ENCODE assay signal across 16 cellular contexts in the genomic region with DNA sequence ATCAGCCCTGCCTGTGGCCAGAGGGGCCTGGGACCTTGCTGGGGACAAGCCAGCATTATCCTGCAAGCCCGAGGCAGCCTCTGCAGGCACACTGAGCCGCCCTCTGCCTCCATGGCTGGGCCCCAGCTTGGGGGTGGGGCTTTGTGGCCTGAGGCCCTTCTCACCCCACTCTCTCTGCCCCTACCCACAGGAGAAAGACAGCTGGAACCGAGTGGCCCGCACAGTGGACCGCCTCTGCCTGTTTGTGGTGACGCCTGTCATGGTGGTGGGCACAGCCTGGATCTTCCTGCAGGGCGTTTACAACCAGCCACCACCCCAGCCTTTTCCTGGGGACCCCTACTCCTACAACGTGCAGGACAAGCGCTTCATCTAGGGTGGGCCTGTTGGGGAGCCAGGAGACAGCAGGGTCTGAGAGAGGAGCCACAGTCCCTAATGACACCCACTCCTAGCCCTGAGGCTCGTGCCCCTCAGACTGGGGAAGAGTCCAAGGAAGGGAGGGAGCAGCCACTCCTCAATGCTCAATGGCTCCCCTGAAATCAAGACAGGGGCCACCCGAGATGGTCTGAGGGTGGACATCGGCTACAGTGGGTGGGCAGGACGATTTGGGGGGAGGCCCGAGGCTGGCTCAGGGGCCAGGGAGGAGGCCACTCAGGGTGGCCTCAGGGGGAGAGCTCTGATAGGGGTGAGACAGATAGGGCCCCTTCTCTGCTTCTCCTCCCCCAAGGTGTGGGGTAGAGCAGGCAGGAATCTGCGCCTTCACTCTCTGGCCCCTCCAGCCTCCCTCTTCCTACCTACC. TPM values are rescaled to one million over a fixed set of nuclear protein-coding genes. Genes with fewer than 3 reads are reported as not detected.
DNase-seq lines count a peak whose midpoint lies in the region; ATAC-seq and TF ChIP-seq lines count a peak whose summit lies in the region.
"Had no signal": no experiment of that assay in that cellular context is flagged by ENCODE, and none has a peak within 500 bp of the region (broad histone marks: within the 10 kb centered on the region; RNA-seq: fewer than 3 reads in every experiment).

No MANE protein-coding gene starts in this region.

- H3K4me1 ChIP-seq in Peyer's patch (no peaks in the 10 kb centered on the region), sigmoid colon (no peaks in the 10 kb centered on the region)
- H3K4me1 ChIP-seq: HAP-1 had no signal

- H3K9me3 ChIP-seq in Peyer's patch, result peaks cover 0 to 9% (median 2%) of the 10 kb centered on the region in 4 donors
- H3K9me3 ChIP-seq in sigmoid colon, result peaks cover 0 to 7% (median 0%) of the 10 kb centered on the region in 4 donors
- H3K9me3 ChIP-seq: HAP-1 had no signal

- H3K36me3 ChIP-seq in Peyer's patch (no peaks in the 10 kb centered on the region), sigmoid colon (no peaks in the 10 kb centered on the region)
- H3K36me3 ChIP-seq: HAP-1 had no signal

- no peak for TF ChIP-seq CTCF in Peyer's patch (IDR thresholded peaks at IDR 0.05)
- no peak for TF ChIP-seq CTCF in sigmoid colon (IDR thresholded peaks at IDR 0.05)

- no peak overlapping the region for H3K27ac Mint-ChIP-seq in activated naive CD8-positive, alpha-beta T cell treated with anti-CD3 and anti-CD28 coated beads, Interleukin-2, amount 10 ng/mL, durations not matched to agents 7 days and 5 days
- no peak overlapping the region for H3K27ac Mint-ChIP-seq in activated naive CD8-positive, alpha-beta T cell treated with anti-CD3 and anti-CD28 coated beads for 36 hours

- peaks cover 2% of the 10 kb centered on the region for H3K9me3 Mint-ChIP-seq in activated naive CD8-positive, alpha-beta T cell treated with anti-CD3 and anti-CD28 coated beads, Interleukin-2, amount 10 ng/mL, durations not matched to agents 7 days and 5 days
- no peaks in the 10 kb centered on the region for H3K9me3 Mint-ChIP-seq in activated naive CD8-positive, alpha-beta T cell treated with anti-CD3 and anti-CD28 coated beads for 36 hours

- POLR2A ChIA-PET in activated naive CD8-positive, alpha-beta T cell treated with anti-CD3 and anti-CD28 coated beads, Interleukin-2, amount 10 ng/mL, durations not matched to agents 7 days and 5 days (lab: Charles Lee), result no interaction called here

- H3K4me3 Mint-ChIP-seq in activated naive CD8-positive, alpha-beta T cell treated with anti-CD3 and anti-CD28 coated beads, Interleukin-2, amount 10 ng/mL, durations not matched to agents 7 days and 5 days, result no peak overlapping the region
- H3K4me3 Mint-ChIP-seq in activated naive CD8-positive, alpha-beta T cell treated with anti-CD3 and anti-CD28 coated beads for 36 hours, result no peak overlapping the region

- H3K4me1 Mint-ChIP-seq in activated naive CD8-positive, alpha-beta T cell treated with anti-CD3 and anti-CD28 coated beads, Interleukin-2, amount 10 ng/mL, durations not matched to agents 7 days and 5 days, result peaks cover 9% of the 10 kb centered on the region
- peaks cover 8% of the 10 kb centered on the region for H3K4me1 Mint-ChIP-seq in activated naive CD8-positive, alpha-beta T cell treated with anti-CD3 and anti-CD28 coated beads for 36 hours

- no peak for ATAC-seq in activated naive CD8-positive, alpha-beta T cell treated with anti-CD3 and anti-CD28 coated beads, Interleukin-2, amount 10 ng/mL, durations not matched to agents 7 days and 5 days (ENCODE audit: low read depth)
- ATAC-seq in HG02623 (IDR thresholded peaks at IDR 0.05; ENCODE audit: unreplicated experiment), result no peak

- peak; percentile 10 for DNase-seq in activated naive CD8-positive, alpha-beta T cell treated with anti-CD3 and anti-CD28 coated beads, Interleukin-2, amount 10 ng/mL, durations not matched to agents 7 days and 5 days
- DNase-seq in activated naive CD8-positive, alpha-beta T cell treated with anti-CD3 and anti-CD28 coated beads for 36 hours, result no peak
- DNase-seq in Peyer's patch, result peak in 2 of 3 donors; percentile 37 to 43
- DNase-seq in mesenteric fat pad (ENCODE audit: low spot score), result peak; percentile 80
- peak; percentile 56 for DNase-seq in sigmoid colon
- DNase-seq in activated CD4-positive, alpha-beta T cell treated with anti-CD3 and anti-CD28 coated beads for 1 hour, result no peak
- DNase-seq in T1000 (lab: John Stamatoyannopoulos, UW), result no peak
- DNase-seq: C1 segment of cervical spinal cord; DMS153; NCI-H1048; NCI-H69; NK-92 treated with Interleukin-12 subunit alpha and Interleukin-12 subunit beta, amount 100 ng/mL, for 24 hours had no signal

- H3K36me3 Mint-ChIP-seq in activated naive CD8-positive, alpha-beta T cell treated with anti-CD3 and anti-CD28 coated beads, Interleukin-2, amount 10 ng/mL, durations not matched to agents 7 days and 5 days, result peaks cover 3% of the 10 kb centered on the region
- no peaks in the 10 kb centered on the region for H3K36me3 Mint-ChIP-seq in activated naive CD8-positive, alpha-beta T cell treated with anti-CD3 and anti-CD28 coated beads for 36 hours

- H3K4me3 ChIP-seq in Peyer's patch, result no peak overlapping the region
- H3K4me3 ChIP-seq in sigmoid colon, result no peak overlapping the region
- H3K4me3 ChIP-seq: HAP-1 had no signal

- 84 to 85% methylated on average over 15 of the region's 15 CpGs for WGBS in sigmoid colon, 2 donors

- H3K27ac ChIP-seq in Peyer's patch (no peak overlapping the region), sigmoid colon (no peak overlapping the region)

- TF ChIP-seq EP300 in sigmoid colon (IDR thresholded peaks at IDR 0.05), result no peak

- no peak for TF ChIP-seq POLR2A in Peyer's patch (IDR thresholded peaks at IDR 0.05)
- TF ChIP-seq POLR2A in sigmoid colon (IDR thresholded peaks at IDR 0.05), result no peak

- H3K27me3 Mint-ChIP-seq in activated naive CD8-positive, alpha-beta T cell treated with anti-CD3 and anti-CD28 coated beads, Interleukin-2, amount 10 ng/mL, durations not matched to agents 7 days and 5 days, result peaks cover 7% of the 10 kb centered on the region
- H3K27me3 Mint-ChIP-seq in activated naive CD8-positive, alpha-beta T cell treated with anti-CD3 and anti-CD28 coated beads for 36 hours, result peaks cover 12% of the 10 kb centered on the region

- H3K27me3 ChIP-seq in Peyer's patch (no peaks in the 10 kb centered on the region), sigmoid colon (peaks cover 3 to 47% (median 31%) of the 10 kb centered on the region in 3 donors)

- intact Hi-C loops in sigmoid colon (cut with DNase I), result no loop called here

RNA-seq across cellular contexts. Expression of a gene that starts 4.4 kb away (rescaled TPM):
- total RNA-seq in activated naive CD8-positive, alpha-beta T cell treated with anti-CD3 and anti-CD28 coated beads, Interleukin-2, amount 10 ng/mL, durations not matched to agents 7 days and 5 days, result not detected
- total RNA-seq in activated naive CD8-positive, alpha-beta T cell treated with anti-CD3 and anti-CD28 coated beads for 36 hours, result not detected
- total RNA-seq in Peyer's patch, result not detected
- not detected for total RNA-seq in mesenteric fat pad
- total RNA-seq in sigmoid colon, result not detected
- not detected for polyA plus RNA-seq in sigmoid colon
- total RNA-seq: A172, HT1080 had no signal

RNA-seq across cellular contexts. Expression of a gene that starts 9.2 kb away (rescaled TPM):
- total RNA-seq in activated naive CD8-positive, alpha-beta T cell treated with anti-CD3 and anti-CD28 coated beads, Interleukin-2, amount 10 ng/mL, durations not matched to agents 7 days and 5 days, result not detected
- total RNA-seq in activated naive CD8-positive, alpha-beta T cell treated with anti-CD3 and anti-CD28 coated beads for 36 hours, result not detected
- total RNA-seq in Peyer's patch, result not detected
- not detected for total RNA-seq in mesenteric fat pad
- total RNA-seq in sigmoid colon, result not detected
- polyA plus RNA-seq in sigmoid colon, result not detected
- total RNA-seq: A172, HT1080 had no signal

RNA-seq across cellular contexts. Expression of a gene that starts 14.9 kb away (rescaled TPM):
- total RNA-seq in activated naive CD8-positive, alpha-beta T cell treated with anti-CD3 and anti-CD28 coated beads, Interleukin-2, amount 10 ng/mL, durations not matched to agents 7 days and 5 days, result not detected
- total RNA-seq in activated naive CD8-positive, alpha-beta T cell treated with anti-CD3 and anti-CD28 coated beads for 36 hours, result not detected
- total RNA-seq in Peyer's patch (not detected), mesenteric fat pad (not detected), sigmoid colon (not detected)
- polyA plus RNA-seq in sigmoid colon, result not detected
- total RNA-seq: A172, HT1080 had no signal

RNA-seq across cellular contexts. Expression of a gene that starts 15.2 kb away (rescaled TPM):
- total RNA-seq in activated naive CD8-positive, alpha-beta T cell treated with anti-CD3 and anti-CD28 coated beads, Interleukin-2, amount 10 ng/mL, durations not matched to agents 7 days and 5 days, result 10 to 100 TPM; 11.7 to 12.8 TPM
- 1 to 10 TPM; 6.9 to 7.0 TPM for total RNA-seq in activated naive CD8-positive, alpha-beta T cell treated with anti-CD3 and anti-CD28 coated beads for 36 hours
- total RNA-seq in Peyer's patch (10 to 100 TPM in 3 of 4 donors, 1 to 10 TPM in 1; 8.6 to 31.4 (median 13.4) TPM), mesenteric fat pad (2.2 TPM), sigmoid colon (1 to 10 TPM; 2.1 to 4.2 (median 3.1) TPM)
- polyA plus RNA-seq in sigmoid colon, result 1 to 10 TPM in 1 of 3 donors, under 1 TPM in 2; 0.23 to 3.4 (median 0.60) TPM

RNA-seq across cellular contexts. Expression of a gene that starts 15.4 kb away (rescaled TPM):
- total RNA-seq in activated naive CD8-positive, alpha-beta T cell treated with anti-CD3 and anti-CD28 coated beads, Interleukin-2, amount 10 ng/mL, durations not matched to agents 7 days and 5 days, result 10 to 100 TPM; 61.0 to 65.2 TPM
- 10 to 100 TPM; 70.1 to 71.8 TPM for total RNA-seq in activated naive CD8-positive, alpha-beta T cell treated with anti-CD3 and anti-CD28 coated beads for 36 hours
- total RNA-seq in Peyer's patch, result 10 to 100 TPM; 33.0 to 51.8 (median 44.1) TPM
- 46.9 TPM for total RNA-seq in mesenteric fat pad
- total RNA-seq in sigmoid colon, result 10 to 100 TPM; 42.5 to 55.1 (median 48.4) TPM
- 100 to 1,000 TPM in 1 of 3 donors, 10 to 100 TPM in 2; 85.5 to 131 (median 98.5) TPM for polyA plus RNA-seq in sigmoid colon

Comparison
In these comparisons a context has a peak if more than half of its experiments do, and no peak if none do; other contexts are left out.
1. DNase-seq: peak in activated naive CD8-positive, alpha-beta T cell treated with anti-CD3 and anti-CD28 coated beads, Interleukin-2, amount 10 ng/mL, durations not matched to agents 7 days and 5 days (single experiment), Peyer's patch (2 of 3), mesenteric fat pad (single experiment) and sigmoid colon (single experiment); none in activated naive CD8-positive, alpha-beta T cell treated with anti-CD3 and anti-CD28 coated beads for 36 hours (single experiment), activated CD4-positive, alpha-beta T cell treated with anti-CD3 and anti-CD28 coated beads for 1 hour (single experiment) and T1000 (single experiment).